In genomic region chr11:61111786-61112517, GRCh38 we compare ENCODE assay signal across 16 cellular contexts. TPM values are rescaled to one million over a fixed set of nuclear protein-coding genes. Genes with fewer than 3 reads are reported as not detected.
DNase-seq lines count a peak whose midpoint lies in the region; ATAC-seq and TF ChIP-seq lines count a peak whose summit lies in the region.
"Had no signal": no experiment of that assay in that cellular context is flagged by ENCODE, and none has a peak within 500 bp of the region (broad histone marks: within the 10 kb centered on the region; RNA-seq: fewer than 3 reads in every experiment).

No MANE protein-coding gene starts in this region.

- no peak overlapping the region for H3K4me3 ChIP-seq in mucosa of descending colon
- no peak overlapping the region for H3K4me3 ChIP-seq in upper lobe of right lung
- H3K4me3 ChIP-seq: coronary artery, skin epidermis had no signal

- ATAC-seq in mucosa of descending colon = peak; percentile 63
- peak; percentile 72 for ATAC-seq in upper lobe of right lung
- no peak for ATAC-seq in HG03039 (IDR thresholded peaks at IDR 0.05; ENCODE audit: unreplicated experiment)
- ATAC-seq in HG03432 (IDR thresholded peaks at IDR 0.05; ENCODE audit: unreplicated experiment) = no peak
- ATAC-seq: SK-N-SH treated with all-trans-retinoic acid at 6 μM for 48 hours had no signal

- DNase-seq in activated T-cell treated with anti-CD3 and anti-CD28 coated beads for 24 hours (ENCODE audit: low read depth) (peak; percentile 54), activated T-cell treated with anti-CD3 and anti-CD28 coated beads for 4 hours (no peak), mucosa of descending colon (no peak), upper lobe of right lung (no peak), dedifferentiated amniotic fluid mesenchymal stem cell (ENCODE audit: extremely low spot score) (no peak)
- DNase-seq in activated T-cell treated with anti-CD3 and anti-CD28 coated beads, Interleukin-2, amount 50 U/mL, for 24 hours = peak; percentile 68
- DNase-seq: 8988T, DMS153, HCEC 1CT, IMR-90, NCI-H2081 had no signal

- no peak overlapping the region for H3K27ac Mint-ChIP-seq in activated T-cell treated with anti-CD3 and anti-CD28 coated beads, Interleukin-2, amount 50 U/mL, for 24 hours

- H3K27me3 ChIP-seq in upper lobe of right lung = peaks cover 3% of the 10 kb centered on the region

- H3K4me3 Mint-ChIP-seq in activated T-cell treated with anti-CD3 and anti-CD28 coated beads, Interleukin-2, amount 50 U/mL, for 24 hours = no peak overlapping the region

- no peak overlapping the region for H3K27ac ChIP-seq in upper lobe of right lung
- H3K27ac ChIP-seq: coronary artery had no signal

- TF ChIP-seq CTCF in mucosa of descending colon (IDR thresholded peaks at IDR 0.05) (no peak), upper lobe of right lung (IDR thresholded peaks at IDR 0.05) (no peak)

- H3K4me1 ChIP-seq in mucosa of descending colon (ENCODE audit: low read depth) (peaks cover under 1% of the 10 kb centered on the region), upper lobe of right lung (peaks cover 3% of the 10 kb centered on the region)

- H3K36me3 ChIP-seq in mucosa of descending colon (ENCODE audit: low read depth) = no peaks in the 10 kb centered on the region
- no peaks in the 10 kb centered on the region for H3K36me3 ChIP-seq in upper lobe of right lung

- H3K27me3 Mint-ChIP-seq in activated T-cell treated with anti-CD3 and anti-CD28 coated beads, Interleukin-2, amount 50 U/mL, for 24 hours = no peaks in the 10 kb centered on the region

- peaks cover 100% of the 10 kb centered on the region for H3K36me3 Mint-ChIP-seq in activated T-cell treated with anti-CD3 and anti-CD28 coated beads, Interleukin-2, amount 50 U/mL, for 24 hours (ENCODE audit: low read depth)

- peaks cover 5% of the 10 kb centered on the region for H3K9me3 Mint-ChIP-seq in activated T-cell treated with anti-CD3 and anti-CD28 coated beads, Interleukin-2, amount 50 U/mL, for 24 hours

- intact Hi-C loops in mucosa of descending colon (cut with DNase I, micrococcal nuclease) (no loop called here), upper lobe of right lung (cut with DNase I) (no loop called here)

- peaks cover 99% of the 10 kb centered on the region for H3K4me1 Mint-ChIP-seq in activated T-cell treated with anti-CD3 and anti-CD28 coated beads, Interleukin-2, amount 50 U/mL, for 24 hours (ENCODE audit: low read depth)

- H3K9me3 ChIP-seq in mucosa of descending colon (no peaks in the 10 kb centered on the region), upper lobe of right lung (no peaks in the 10 kb centered on the region)

RNA-seq across cellular contexts. Expression of gene CD5, which starts 9.7 kb away (rescaled TPM):
- total RNA-seq in mucosa of descending colon (1 to 10 TPM; 1.2 to 3.4 (median 1.5) TPM), upper lobe of right lung (2.5 TPM)
- total RNA-seq: IMR-90 had no signal

RNA-seq across cellular contexts. Expression of gene VPS37C, which starts 49.3 kb away (rescaled TPM):
- 10 to 100 TPM; 28.5 to 30.8 (median 28.5) TPM for total RNA-seq in mucosa of descending colon
- 30.2 TPM for total RNA-seq in upper lobe of right lung

Comparison
In these comparisons a context has a peak if more than half of its experiments do, and no peak if none do; other contexts are left out.
1. DNase-seq: peak in activated T-cell treated with anti-CD3 and anti-CD28 coated beads for 24 hours (single experiment) and activated T-cell treated with anti-CD3 and anti-CD28 coated beads, Interleukin-2, amount 50 U/mL, for 24 hours (single experiment); none in activated T-cell treated with anti-CD3 and anti-CD28 coated beads for 4 hours (single experiment), mucosa of descending colon (0 of 3), upper lobe of right lung (single experiment) and dedifferentiated amniotic fluid mesenchymal stem cell (single experiment).
2. ATAC-seq: peak in mucosa of descending colon (single experiment) and upper lobe of right lung (single experiment); none in HG03039 (single experiment) and HG03432 (single experiment).